In the genomic region with DNA sequence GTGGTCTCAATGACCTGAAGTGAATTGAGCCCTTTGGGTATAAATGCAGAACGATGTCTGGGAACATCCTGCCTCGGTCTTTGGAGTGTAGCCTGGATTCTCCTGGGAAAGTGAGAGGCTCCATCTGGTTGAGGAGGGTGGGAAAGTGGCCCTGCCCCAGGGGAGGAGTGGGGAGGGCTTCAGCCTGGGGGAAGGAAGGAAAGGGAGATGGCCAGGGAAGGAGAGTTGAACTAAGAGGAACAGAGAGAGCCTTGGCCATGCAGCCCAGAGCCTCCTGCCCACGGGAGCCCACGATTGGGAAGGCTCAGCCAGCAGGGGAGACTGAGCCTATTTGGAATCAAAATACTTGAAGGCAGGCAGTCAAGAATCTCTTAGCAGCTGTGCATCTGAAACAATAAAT, we compare ENCODE assay signal across 1 cellular context.
TF ChIP-seq lines count a peak whose summit lies in the region.

No MANE protein-coding gene starts in this region.

TF ChIP-seq in WTC11, 78 proteins besides CTCF, POLR2A, EP300 and RAD21 (continued from another document):
- TF ChIP-seq, protein P1, sequence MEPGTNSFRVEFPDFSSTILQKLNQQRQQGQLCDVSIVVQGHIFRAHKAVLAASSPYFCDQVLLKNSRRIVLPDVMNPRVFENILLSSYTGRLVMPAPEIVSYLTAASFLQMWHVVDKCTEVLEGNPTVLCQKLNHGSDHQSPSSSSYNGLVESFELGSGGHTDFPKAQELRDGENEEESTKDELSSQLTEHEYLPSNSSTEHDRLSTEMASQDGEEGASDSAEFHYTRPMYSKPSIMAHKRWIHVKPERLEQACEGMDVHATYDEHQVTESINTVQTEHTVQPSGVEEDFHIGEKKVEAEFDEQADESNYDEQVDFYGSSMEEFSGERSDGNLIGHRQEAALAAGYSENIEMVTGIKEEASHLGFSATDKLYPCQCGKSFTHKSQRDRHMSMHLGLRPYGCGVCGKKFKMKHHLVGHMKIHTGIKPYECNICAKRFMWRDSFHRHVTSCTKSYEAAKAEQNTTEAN (CRISPR knock-in tag; IDR thresholded peaks at IDR 0.05) = no peak
- no peak for TF ChIP-seq ZNF138 (CRISPR knock-in tag; conservative IDR thresholded peaks at IDR 0.05)
- TF ChIP-seq, protein P2, sequence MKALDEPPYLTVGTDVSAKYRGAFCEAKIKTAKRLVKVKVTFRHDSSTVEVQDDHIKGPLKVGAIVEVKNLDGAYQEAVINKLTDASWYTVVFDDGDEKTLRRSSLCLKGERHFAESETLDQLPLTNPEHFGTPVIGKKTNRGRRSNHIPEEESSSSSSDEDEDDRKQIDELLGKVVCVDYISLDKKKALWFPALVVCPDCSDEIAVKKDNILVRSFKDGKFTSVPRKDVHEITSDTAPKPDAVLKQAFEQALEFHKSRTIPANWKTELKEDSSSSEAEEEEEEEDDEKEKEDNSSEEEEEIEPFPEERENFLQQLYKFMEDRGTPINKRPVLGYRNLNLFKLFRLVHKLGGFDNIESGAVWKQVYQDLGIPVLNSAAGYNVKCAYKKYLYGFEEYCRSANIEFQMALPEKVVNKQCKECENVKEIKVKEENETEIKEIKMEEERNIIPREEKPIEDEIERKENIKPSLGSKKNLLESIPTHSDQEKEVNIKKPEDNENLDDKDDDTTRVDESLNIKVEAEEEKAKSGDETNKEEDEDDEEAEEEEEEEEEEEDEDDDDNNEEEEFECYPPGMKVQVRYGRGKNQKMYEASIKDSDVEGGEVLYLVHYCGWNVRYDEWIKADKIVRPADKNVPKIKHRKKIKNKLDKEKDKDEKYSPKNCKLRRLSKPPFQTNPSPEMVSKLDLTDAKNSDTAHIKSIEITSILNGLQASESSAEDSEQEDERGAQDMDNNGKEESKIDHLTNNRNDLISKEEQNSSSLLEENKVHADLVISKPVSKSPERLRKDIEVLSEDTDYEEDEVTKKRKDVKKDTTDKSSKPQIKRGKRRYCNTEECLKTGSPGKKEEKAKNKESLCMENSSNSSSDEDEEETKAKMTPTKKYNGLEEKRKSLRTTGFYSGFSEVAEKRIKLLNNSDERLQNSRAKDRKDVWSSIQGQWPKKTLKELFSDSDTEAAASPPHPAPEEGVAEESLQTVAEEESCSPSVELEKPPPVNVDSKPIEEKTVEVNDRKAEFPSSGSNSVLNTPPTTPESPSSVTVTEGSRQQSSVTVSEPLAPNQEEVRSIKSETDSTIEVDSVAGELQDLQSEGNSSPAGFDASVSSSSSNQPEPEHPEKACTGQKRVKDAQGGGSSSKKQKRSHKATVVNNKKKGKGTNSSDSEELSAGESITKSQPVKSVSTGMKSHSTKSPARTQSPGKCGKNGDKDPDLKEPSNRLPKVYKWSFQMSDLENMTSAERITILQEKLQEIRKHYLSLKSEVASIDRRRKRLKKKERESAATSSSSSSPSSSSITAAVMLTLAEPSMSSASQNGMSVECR (CRISPR knock-in tag; IDR thresholded peaks at IDR 0.05; ENCODE audit: borderline replicate concordance) = no peak
- no peak for TF ChIP-seq PRRX2 (CRISPR knock-in tag; IDR thresholded peaks at IDR 0.05)
- no peak for TF ChIP-seq ETV6 (CRISPR knock-in tag; IDR thresholded peaks at IDR 0.05)
- TF ChIP-seq, protein P3, sequence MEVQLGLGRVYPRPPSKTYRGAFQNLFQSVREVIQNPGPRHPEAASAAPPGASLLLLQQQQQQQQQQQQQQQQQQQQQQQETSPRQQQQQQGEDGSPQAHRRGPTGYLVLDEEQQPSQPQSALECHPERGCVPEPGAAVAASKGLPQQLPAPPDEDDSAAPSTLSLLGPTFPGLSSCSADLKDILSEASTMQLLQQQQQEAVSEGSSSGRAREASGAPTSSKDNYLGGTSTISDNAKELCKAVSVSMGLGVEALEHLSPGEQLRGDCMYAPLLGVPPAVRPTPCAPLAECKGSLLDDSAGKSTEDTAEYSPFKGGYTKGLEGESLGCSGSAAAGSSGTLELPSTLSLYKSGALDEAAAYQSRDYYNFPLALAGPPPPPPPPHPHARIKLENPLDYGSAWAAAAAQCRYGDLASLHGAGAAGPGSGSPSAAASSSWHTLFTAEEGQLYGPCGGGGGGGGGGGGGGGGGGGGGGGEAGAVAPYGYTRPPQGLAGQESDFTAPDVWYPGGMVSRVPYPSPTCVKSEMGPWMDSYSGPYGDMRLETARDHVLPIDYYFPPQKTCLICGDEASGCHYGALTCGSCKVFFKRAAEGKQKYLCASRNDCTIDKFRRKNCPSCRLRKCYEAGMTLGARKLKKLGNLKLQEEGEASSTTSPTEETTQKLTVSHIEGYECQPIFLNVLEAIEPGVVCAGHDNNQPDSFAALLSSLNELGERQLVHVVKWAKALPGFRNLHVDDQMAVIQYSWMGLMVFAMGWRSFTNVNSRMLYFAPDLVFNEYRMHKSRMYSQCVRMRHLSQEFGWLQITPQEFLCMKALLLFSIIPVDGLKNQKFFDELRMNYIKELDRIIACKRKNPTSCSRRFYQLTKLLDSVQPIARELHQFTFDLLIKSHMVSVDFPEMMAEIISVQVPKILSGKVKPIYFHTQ (CRISPR knock-in tag; IDR thresholded peaks at IDR 0.05) = no peak
- TF ChIP-seq, protein P4, sequence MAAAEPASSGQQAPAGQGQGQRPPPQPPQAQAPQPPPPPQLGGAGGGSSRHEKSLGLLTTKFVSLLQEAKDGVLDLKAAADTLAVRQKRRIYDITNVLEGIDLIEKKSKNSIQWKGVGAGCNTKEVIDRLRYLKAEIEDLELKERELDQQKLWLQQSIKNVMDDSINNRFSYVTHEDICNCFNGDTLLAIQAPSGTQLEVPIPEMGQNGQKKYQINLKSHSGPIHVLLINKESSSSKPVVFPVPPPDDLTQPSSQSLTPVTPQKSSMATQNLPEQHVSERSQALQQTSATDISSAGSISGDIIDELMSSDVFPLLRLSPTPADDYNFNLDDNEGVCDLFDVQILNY (CRISPR knock-in tag; IDR thresholded peaks at IDR 0.05) = no peak
- TF ChIP-seq IRF1 (CRISPR knock-in tag; IDR thresholded peaks at IDR 0.05) = no peak
- no peak for TF ChIP-seq ZNF425 (CRISPR knock-in tag; conservative IDR thresholded peaks at IDR 0.05)
- TF ChIP-seq IRF2 (CRISPR knock-in tag; IDR thresholded peaks at IDR 0.05; ENCODE audit: borderline replicate concordance, low read depth) = no peak
- no peak for TF ChIP-seq TEAD1 (CRISPR knock-in tag; IDR thresholded peaks at IDR 0.05)
- TF ChIP-seq RELA (CRISPR knock-in tag; IDR thresholded peaks at IDR 0.05; ENCODE audit: borderline replicate concordance) = no peak
- TF ChIP-seq, protein P5, sequence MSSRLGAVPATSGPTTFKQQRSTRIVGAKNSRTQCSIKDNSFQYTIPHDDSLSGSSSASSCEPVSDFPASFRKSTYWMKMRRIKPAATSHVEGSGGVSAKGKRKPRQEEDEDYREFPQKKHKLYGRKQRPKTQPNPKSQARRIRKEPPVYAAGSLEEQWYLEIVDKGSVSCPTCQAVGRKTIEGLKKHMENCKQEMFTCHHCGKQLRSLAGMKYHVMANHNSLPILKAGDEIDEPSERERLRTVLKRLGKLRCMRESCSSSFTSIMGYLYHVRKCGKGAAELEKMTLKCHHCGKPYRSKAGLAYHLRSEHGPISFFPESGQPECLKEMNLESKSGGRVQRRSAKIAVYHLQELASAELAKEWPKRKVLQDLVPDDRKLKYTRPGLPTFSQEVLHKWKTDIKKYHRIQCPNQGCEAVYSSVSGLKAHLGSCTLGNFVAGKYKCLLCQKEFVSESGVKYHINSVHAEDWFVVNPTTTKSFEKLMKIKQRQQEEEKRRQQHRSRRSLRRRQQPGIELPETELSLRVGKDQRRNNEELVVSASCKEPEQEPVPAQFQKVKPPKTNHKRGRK (CRISPR knock-in tag; IDR thresholded peaks at IDR 0.05; ENCODE audit: borderline replicate concordance) = no peak
